In genomic region chr7:80859272-80859970, GRCh38 we compare ENCODE assay signal across 12 cellular contexts. TPM values are rescaled to one million over a fixed set of nuclear protein-coding genes. Genes with fewer than 3 reads are reported as not detected.
DNase-seq lines count a peak whose midpoint lies in the region; ATAC-seq and TF ChIP-seq lines count a peak whose summit lies in the region.
"Had no signal": no experiment of that assay in that cellular context is flagged by ENCODE, and none has a peak within 500 bp of the region (broad histone marks: within the 10 kb centered on the region; RNA-seq: fewer than 3 reads in every experiment).

No MANE protein-coding gene starts in this region.

- no peak overlapping the region for H3K4me3 ChIP-seq in hepatocyte
- no peak overlapping the region for H3K4me3 ChIP-seq in testis
- no peak overlapping the region for H3K4me3 ChIP-seq in OCI-LY7 (ENCODE audit: low read depth, low read length, poor library complexity, severe bottlenecking)
- H3K4me3 ChIP-seq: K562, lung had no signal

- no peak overlapping the region for H3K4me3 Mint-ChIP-seq in brain
- H3K4me3 Mint-ChIP-seq: endodermal cell; T-helper 2 cell treated with Interferon-gamma antibody and Interleukin-4, amounts not matched to agents 5 μg/mL and 100 μg/mL, for 36 hours had no signal

- 69% methylated on average over 6 of the region's 6 CpGs for WGBS in hepatocyte (ENCODE audit: low lambda C conversion rate, missing lambda C conversion rate)
- WGBS in testis, 2 donors: 80 to 85% methylated on average over 6 of the region's 6 CpGs

- H4K20me1 ChIP-seq in hepatocyte (ENCODE audit: insufficient read depth, poor library complexity, severe bottlenecking): no peaks in the 10 kb centered on the region
- H4K20me1 ChIP-seq in OCI-LY7 (ENCODE audit: insufficient read depth, low read length): no peaks in the 10 kb centered on the region

- CTCF ChIA-PET in OCI-LY7 (lab: Charles Lee; ENCODE audit: unreplicated experiment): no interaction called here

- peaks cover 12% of the 10 kb centered on the region for H3K36me3 Mint-ChIP-seq in brain

- POLR2A ChIA-PET in OCI-LY7 (lab: Charles Lee): no interaction called here

- intact Hi-C loops in testis (cut with DNase I; ENCODE audit: low total_unique reads) (no loop called here), OCI-LY7 (cut with micrococcal nuclease; ENCODE audit: unreplicated experiment) (no loop called here)

- no peak for ATAC-seq in GM21576 (IDR thresholded peaks at IDR 0.05; ENCODE audit: unreplicated experiment)
- ATAC-seq: K562 had no signal

- peak; percentile 70 for DNase-seq in H4 (ENCODE audit: low spot score)
- DNase-seq in hepatocyte (ENCODE audit: low spot score): no peak
- DNase-seq in testis: peak; percentile 21
- no peak for DNase-seq in anterior cingulate cortex (lab: John Stamatoyannopoulos, UW)
- no peak for DNase-seq in foreskin melanocyte
- DNase-seq in OCI-LY7 (ENCODE audit: low spot score): no peak
- DNase-seq: endodermal cell had no signal

- no peak for TF ChIP-seq POLR2A in testis (IDR thresholded peaks at IDR 0.05)

- H3K79me2 ChIP-seq in hepatocyte (peaks cover 50% of the 10 kb centered on the region), OCI-LY7 (ENCODE audit: insufficient read depth, low read depth, low read length) (no peaks in the 10 kb centered on the region)

- H3K4me1 ChIP-seq in hepatocyte (ENCODE audit: insufficient read depth): peaks cover 20% of the 10 kb centered on the region
- H3K4me1 ChIP-seq in testis: peaks cover 14% of the 10 kb centered on the region
- no peaks in the 10 kb centered on the region for H3K4me1 ChIP-seq in OCI-LY7 (ENCODE audit: insufficient read depth, low read length, poor library complexity, severe bottlenecking)

- peaks cover 0 to 14% (median 12%) of the 10 kb centered on the region in 5 experiments for H3K9me3 Mint-ChIP-seq in brain
- H3K9me3 Mint-ChIP-seq: T-helper 2 cell treated with Interferon-gamma antibody and Interleukin-4, amounts not matched to agents 5 μg/mL and 100 μg/mL, for 36 hours had no signal

- peaks cover 22% of the 10 kb centered on the region for H3K4me1 Mint-ChIP-seq in brain
- H3K4me1 Mint-ChIP-seq: endodermal cell had no signal

- no peaks in the 10 kb centered on the region for H3K27me3 ChIP-seq in hepatocyte
- H3K27me3 ChIP-seq in testis: no peaks in the 10 kb centered on the region

- H3K9me3 ChIP-seq in hepatocyte (ENCODE audit: low read depth): no peaks in the 10 kb centered on the region
- no peaks in the 10 kb centered on the region for H3K9me3 ChIP-seq in testis
- no peaks in the 10 kb centered on the region for H3K9me3 ChIP-seq in OCI-LY7 (ENCODE audit: low read length)

- peak overlapping the region in 4 of 5 experiments; percentile 1 to 40 (median 20) for H3K27ac Mint-ChIP-seq in brain
- H3K27ac Mint-ChIP-seq: endodermal cell; T-helper 2 cell treated with Interferon-gamma antibody and Interleukin-4, amounts not matched to agents 5 μg/mL and 100 μg/mL, for 36 hours had no signal

- no TSS peak for BruUV-seq in OCI-LY7 (replicated peaks; lab: Mats Ljungman, UMichigan)

- H3K27ac ChIP-seq in hepatocyte: peak overlapping the region; percentile 69
- no peak overlapping the region for H3K27ac ChIP-seq in testis
- H3K27ac ChIP-seq in OCI-LY7 (ENCODE audit: low read depth, low read length, poor library complexity, severe bottlenecking): no peak overlapping the region

- H3K4me2 ChIP-seq in hepatocyte (peak overlapping the region; percentile 42), OCI-LY7 (ENCODE audit: low read length) (no peak overlapping the region)

- peak overlapping the region; percentile 3 for H2AFZ ChIP-seq in hepatocyte
- H2AFZ ChIP-seq in OCI-LY7 (ENCODE audit: low read length): no peak overlapping the region

- H3K27me3 Mint-ChIP-seq in brain: no peaks in the 10 kb centered on the region

- no peaks in the 10 kb centered on the region for H3K9me2 ChIP-seq in hepatocyte (replicated peaks; ENCODE audit: insufficient read depth)
- no peaks in the 10 kb centered on the region for H3K9me2 ChIP-seq in OCI-LY7 (ENCODE audit: insufficient read depth, low read length)

- TF ChIP-seq CTCF in brain (conservative IDR thresholded peaks at IDR 0.05) (no peak), hepatocyte (IDR thresholded peaks at IDR 0.05; ENCODE audit: poor library complexity) (no peak), testis (IDR thresholded peaks at IDR 0.05) (no peak), OCI-LY7 (conservative IDR thresholded peaks at IDR 0.05; ENCODE audit: low read length) (no peak)

- H3K36me3 ChIP-seq in hepatocyte (replicated peaks; ENCODE audit: insufficient read depth, low read depth) (no peaks in the 10 kb centered on the region), testis (ENCODE audit: low read depth, missing control alignments) (no peaks in the 10 kb centered on the region), OCI-LY7 (ENCODE audit: insufficient read depth, low read length) (no peaks in the 10 kb centered on the region)

RNA-seq across cellular contexts. Expression of gene SEMA3C, which starts 59.4 kb away (rescaled TPM):
- 135 and 150 TPM in 2 replicates for total RNA-seq in H4 (2014; rRNA removed; shearing (Covaris generic))
- polyA plus RNA-seq in brain (ENCODE audit: insufficient read depth, low read depth, low replicate concordance): 3.3 TPM
- 134 and 139 TPM in 2 replicates for total RNA-seq in hepatocyte
- polyA plus RNA-seq in hepatocyte: 34.8 and 37.1 TPM in 2 replicates
- total RNA-seq in testis: 100 to 1,000 TPM in 1 of 2 donors, 10 to 100 TPM in 1; 78.8 to 113 TPM
- polyA plus RNA-seq in testis (ENCODE audit: insufficient read depth, low read depth, low replicate concordance): 23.1 TPM
- total RNA-seq in OCI-LY7 (2014; rRNA removed; shearing (Covaris generic)): not detected in 2 replicates
- total RNA-seq in OCI-LY7 (2022): not detected in 2 replicates

Comparison
In these comparisons a context has a peak if more than half of its experiments do, and no peak if none do; other contexts are left out.
1. DNase-seq: peak in H4 (single experiment) and testis (single experiment); none in hepatocyte (single experiment), anterior cingulate cortex (0 of 58), foreskin melanocyte (single experiment) and OCI-LY7 (single experiment).
2. RNA of gene SEMA3C, which starts 59.4 kb away (total RNA-seq): 135 to 150 TPM in H4, 134 to 139 TPM in hepatocyte and 78.8 to 113 TPM in testis; not detected in OCI-LY7; every median in the first group is over 10 times any median in the second.